In genomic region chr6:43181942-43182860, GRCh38 we compare ENCODE assay signal across 1 cellular context.
A peak's percentile ranks its signal among the peaks of the same experiment; 100 is the strongest.
TF ChIP-seq lines count a peak whose summit lies in the region.

Gene CUL9, plus strand, starts transcription at chr6:43182196. Its CDS starts 2,115 bp downstream, at chr6:43184311.

TF ChIP-seq in K562, 482 proteins besides CTCF, POLR2A, EP300 and RAD21 (continued from another document and continues in another):
- peak; percentile 74; the same call in 1 of the 2 replicates for TF ChIP-seq ATF6 (CRISPR knock-in tag; IDR thresholded peaks at IDR 0.05)
- TF ChIP-seq ZNF512 (tag; IDR thresholded peaks at IDR 0.05) = no peak
- no peak for TF ChIP-seq EZH2 (IDR thresholded peaks at IDR 0.05; ENCODE audit: borderline replicate concordance, low read depth, low read length)
- no peak for TF ChIP-seq MAFK (IDR thresholded peaks at IDR 0.05; ENCODE audit: low read length)
- TF ChIP-seq TCF7L2 (IDR thresholded peaks at IDR 0.05; ENCODE audit: low read depth, low read length) = no peak
- no peak; the same call in 1 of the 2 replicates for TF ChIP-seq SMAD4 (CRISPR knock-in tag; conservative IDR thresholded peaks at IDR 0.05)
- peak; percentile 87 for TF ChIP-seq BHLHE40 (IDR thresholded peaks at IDR 0.05; ENCODE audit: low read length)
- no peak for TF ChIP-seq SMARCC2 (IDR thresholded peaks at IDR 0.05; ENCODE audit: low read depth)
- TF ChIP-seq SMARCB1 (IDR thresholded peaks at IDR 0.05; ENCODE audit: insufficient read length, low read depth) = peak; percentile 23
- TF ChIP-seq ZNF583 (CRISPR knock-in tag; IDR thresholded peaks at IDR 0.05) = no peak
- no peak for TF ChIP-seq PRMT5 (CRISPR knock-in tag; IDR thresholded peaks at IDR 0.05)
- TF ChIP-seq DACH1 (IDR thresholded peaks at IDR 0.05; ENCODE audit: partially characterized antibody) = no peak
- no peak for TF ChIP-seq MECOM (CRISPR knock-in tag; IDR thresholded peaks at IDR 0.05)
- TF ChIP-seq KDM4B (IDR thresholded peaks at IDR 0.05; ENCODE audit: borderline replicate concordance in 2 of 2, low read depth in 1 of 2) = 0 out of 4 replicates have a peak, but pooled peaks of 1 of the 2 experiments have one; percentile 75
- no peak for TF ChIP-seq ZNF695 (CRISPR knock-in tag; IDR thresholded peaks at IDR 0.05)
- TF ChIP-seq ZC3H4 (CRISPR knock-in tag; IDR thresholded peaks at IDR 0.05; ENCODE audit: borderline replicate concordance) = no peak
- no peak for TF ChIP-seq ZNF347 (CRISPR knock-in tag; IDR thresholded peaks at IDR 0.05; ENCODE audit: low read depth)
- no peak for TF ChIP-seq ZNF174 (CRISPR knock-in tag; IDR thresholded peaks at IDR 0.05)
- no peak for TF ChIP-seq SRSF9 (IDR thresholded peaks at IDR 0.05; ENCODE audit: borderline replicate concordance, low read depth, low read length)
- no peak for TF ChIP-seq DEAF1 (CRISPR knock-in tag; IDR thresholded peaks at IDR 0.05)
- TF ChIP-seq SP2 (IDR thresholded peaks at IDR 0.05; ENCODE audit: extremely low read depth, low read depth, low read length, poor library complexity, severe bottlenecking) = peak; percentile 19
- no peak for TF ChIP-seq STAT5B (CRISPR knock-in tag; IDR thresholded peaks at IDR 0.05)
- TF ChIP-seq SMAD2 (IDR thresholded peaks at IDR 0.05; ENCODE audit: low read depth, low read length) = no peak
- no peak for TF ChIP-seq TAL1 (IDR thresholded peaks at IDR 0.05)
- 0 out of 2 replicates have a peak, but pooled peaks have one; percentile 1 for TF ChIP-seq CBFA2T2 (conservative IDR thresholded peaks at IDR 0.05)
- TF ChIP-seq PPARD (CRISPR knock-in tag; IDR thresholded peaks at IDR 0.05) = no peak
- TF ChIP-seq MGA (IDR thresholded peaks at IDR 0.05) = peak; percentile 86; the same call in 1 of the 2 replicates
- no peak for TF ChIP-seq HIVEP1 (CRISPR knock-in tag; IDR thresholded peaks at IDR 0.05)
- peak; percentile 80 for TF ChIP-seq PHF20 (IDR thresholded peaks at IDR 0.05; ENCODE audit: partially characterized antibody)
- TF ChIP-seq ZNF354B (CRISPR knock-in tag; IDR thresholded peaks at IDR 0.05) = no peak
- TF ChIP-seq JUN (IDR thresholded peaks at IDR 0.05; ENCODE audit: borderline replicate concordance, low read depth, low read length) = peak; percentile 59; the same call in 1 of the 2 replicates
- peak; percentile 92 for TF ChIP-seq JUN (CRISPR knock-in tag; IDR thresholded peaks at IDR 0.05; ENCODE audit: borderline replicate concordance)
- no peak for TF ChIP-seq RFX1 (IDR thresholded peaks at IDR 0.05)
- no peak for TF ChIP-seq MIER1 (IDR thresholded peaks at IDR 0.05; ENCODE audit: low read depth)
- no peak for TF ChIP-seq ESRRB (CRISPR knock-in tag; IDR thresholded peaks at IDR 0.05; ENCODE audit: borderline replicate concordance)
- no peak for TF ChIP-seq KAT8 (IDR thresholded peaks at IDR 0.05; ENCODE audit: low read depth)
- no peak for TF ChIP-seq ZNF518B (CRISPR knock-in tag; IDR thresholded peaks at IDR 0.05)
- no peak for TF ChIP-seq ZBTB8A (IDR thresholded peaks at IDR 0.05; ENCODE audit: partially characterized antibody)
- TF ChIP-seq WHSC1 (IDR thresholded peaks at IDR 0.05; ENCODE audit: low read length) = no peak
- TF ChIP-seq ZBTB33 (CRISPR knock-in tag; IDR thresholded peaks at IDR 0.05) = peak; percentile 88
- peak; percentile 25 for TF ChIP-seq MEIS2 (IDR thresholded peaks at IDR 0.05; ENCODE audit: partially characterized antibody)
